1 cellular context compared by ENCODE assay signal in genomic region chr3:138511990-138512389, GRCh38.
TF ChIP-seq lines count a peak whose summit lies in the region.

No MANE protein-coding gene starts in this region.

TF ChIP-seq in GM23338, 12 proteins besides CTCF, POLR2A, EP300 and RAD21 (continued from another document):
- no peak for TF ChIP-seq ZNF462 (CRISPR knock-in tag; IDR thresholded peaks at IDR 0.05)
- TF ChIP-seq REST (IDR thresholded peaks at IDR 0.05; ENCODE audit: unreplicated experiment) = no peak
- TF ChIP-seq STAT1 (IDR thresholded peaks at IDR 0.05; ENCODE audit: unreplicated experiment) = no peak
TF ChIP-seq in GM23338: peak in this region for 0.
